In genomic region chr17:19364699-19365498, GRCh38 we compare ENCODE assay signal across 19 cellular contexts. TPM values are rescaled to one million over a fixed set of nuclear protein-coding genes. Genes with fewer than 3 reads are reported as not detected.
DNase-seq lines count a peak whose midpoint lies in the region; ATAC-seq and TF ChIP-seq lines count a peak whose summit lies in the region.
"Had no signal": no experiment of that assay in that cellular context is flagged by ENCODE, and none has a peak within 500 bp of the region (broad histone marks: within the 10 kb centered on the region; RNA-seq: fewer than 3 reads in every experiment).

No MANE protein-coding gene starts in this region.

- no peak overlapping the region for H4K8ac ChIP-seq in neuronal stem cell (ENCODE audit: low read depth, low read length)

- H3K27ac Mint-ChIP-seq in MCF 10A (ENCODE audit: low read depth, unreplicated experiment) (no peak overlapping the region), endothelial cell (ENCODE audit: unreplicated experiment) (no peak overlapping the region)
- H3K27ac Mint-ChIP-seq in activated CD4-positive, alpha-beta T cell treated with anti-CD3 and anti-CD28 coated beads, Interleukin-2, amount 10 ng/mL, durations not matched to agents 24 days and 14 days, result no peak overlapping the region
- H3K27ac Mint-ChIP-seq in activated CD8-positive, alpha-beta memory T cell treated with anti-CD3 and anti-CD28 coated beads, Interleukin-2, amount 10 ng/mL, durations not matched to agents 7 days and 5 days, result no peak overlapping the region
- H3K27ac Mint-ChIP-seq: activated T-cell treated with anti-CD3 and anti-CD28 coated beads, Interleukin-2, amount 50 U/mL, for 72 hours had no signal

- H3K27me3 Mint-ChIP-seq in MCF 10A (ENCODE audit: insufficient read depth, unreplicated experiment) (no peaks in the 10 kb centered on the region), endothelial cell (ENCODE audit: unreplicated experiment) (peaks cover 19% of the 10 kb centered on the region)
- peaks cover 9% of the 10 kb centered on the region for H3K27me3 Mint-ChIP-seq in activated CD4-positive, alpha-beta T cell treated with anti-CD3 and anti-CD28 coated beads, Interleukin-2, amount 10 ng/mL, durations not matched to agents 24 days and 14 days
- H3K27me3 Mint-ChIP-seq in activated CD8-positive, alpha-beta memory T cell treated with anti-CD3 and anti-CD28 coated beads, Interleukin-2, amount 10 ng/mL, durations not matched to agents 7 days and 5 days, result peaks cover 16% of the 10 kb centered on the region

- H3K4me3 ChIP-seq in neuronal stem cell (ENCODE audit: low read length in 2 of 2), result no peak overlapping the region
- H3K4me3 ChIP-seq: upper lobe of left lung had no signal

- BruUV-seq in MCF 10A (replicated peaks; lab: Mats Ljungman, UMichigan), result no TSS peak

- H3K14ac ChIP-seq in neuronal stem cell (ENCODE audit: low read length), result no peak overlapping the region

- peaks cover 0 to 7% of the 10 kb centered on the region in 2 donors for H3K4me1 ChIP-seq in neuronal stem cell (ENCODE audit: control insufficient read depth in 2 of 2, insufficient read depth in 1 of 2, low read depth in 1 of 2, low read length in 2 of 2)

- no peak overlapping the region for H3K9ac ChIP-seq in neuronal stem cell (ENCODE audit: low read depth, low read length, poor library complexity)

- H3K4me3 Mint-ChIP-seq in MCF 10A (ENCODE audit: unreplicated experiment), result no peak overlapping the region
- H3K4me3 Mint-ChIP-seq in activated CD4-positive, alpha-beta T cell treated with anti-CD3 and anti-CD28 coated beads, Interleukin-2, amount 10 ng/mL, durations not matched to agents 24 days and 14 days, result no peak overlapping the region
- H3K4me3 Mint-ChIP-seq in endothelial cell (ENCODE audit: unreplicated experiment), result no peak overlapping the region
- no peak overlapping the region for H3K4me3 Mint-ChIP-seq in activated CD8-positive, alpha-beta memory T cell treated with anti-CD3 and anti-CD28 coated beads, Interleukin-2, amount 10 ng/mL, durations not matched to agents 7 days and 5 days
- H3K4me3 Mint-ChIP-seq: activated T-cell treated with anti-CD3 and anti-CD28 coated beads, Interleukin-2, amount 50 U/mL, for 72 hours had no signal

- no peak overlapping the region for H3K27ac ChIP-seq in neuronal stem cell (replicated peaks; ENCODE audit: low read length)
- H3K27ac ChIP-seq: upper lobe of left lung had no signal

- intact Hi-C loops in MCF 10A (cut with micrococcal nuclease), result loop anchor here (5.0 kb wide), 1 partner anchor 282 kb away; the partner anchor contains the start of gene ALDH3A2
- intact Hi-C loops in activated CD4-positive, alpha-beta T cell treated with anti-CD3 and anti-CD28 coated beads, Interleukin-2, amount 10 ng/mL, durations not matched to agents 24 days and 14 days (cut with micrococcal nuclease), result loop anchor here (5.0 kb wide), 1 partner anchor 282 kb away; the partner anchor contains the start of gene ALDH3A2

- no peaks in the 10 kb centered on the region for H3K9me3 ChIP-seq in neuronal stem cell (replicated peaks in 1 of 2; ENCODE audit: control insufficient read depth in 2 of 2, insufficient read depth in 1 of 2, low read depth in 1 of 2, low read length in 2 of 2)
- H3K9me3 ChIP-seq: upper lobe of left lung had no signal

- no peak overlapping the region for H2BK5ac ChIP-seq in neuronal stem cell (ENCODE audit: low read length)

- no peaks in the 10 kb centered on the region for H3K9me3 Mint-ChIP-seq in MCF 10A (ENCODE audit: unreplicated experiment)
- no peaks in the 10 kb centered on the region for H3K9me3 Mint-ChIP-seq in activated CD4-positive, alpha-beta T cell treated with anti-CD3 and anti-CD28 coated beads, Interleukin-2, amount 10 ng/mL, durations not matched to agents 24 days and 14 days
- no peaks in the 10 kb centered on the region for H3K9me3 Mint-ChIP-seq in endothelial cell (ENCODE audit: unreplicated experiment)
- H3K9me3 Mint-ChIP-seq in activated CD8-positive, alpha-beta memory T cell treated with anti-CD3 and anti-CD28 coated beads, Interleukin-2, amount 10 ng/mL, durations not matched to agents 7 days and 5 days (ENCODE audit: low read depth), result no peaks in the 10 kb centered on the region
- H3K9me3 Mint-ChIP-seq: activated T-cell treated with anti-CD3 and anti-CD28 coated beads, Interleukin-2, amount 50 U/mL, for 72 hours had no signal

- peak overlapping the region; percentile 26 for H2BK15ac ChIP-seq in neuronal stem cell (ENCODE audit: low read length)

- no peaks in the 10 kb centered on the region for H3K79me1 ChIP-seq in neuronal stem cell (ENCODE audit: low read depth, low read length)

- H3K36me3 Mint-ChIP-seq in MCF 10A (ENCODE audit: insufficient read depth, unreplicated experiment) (no peaks in the 10 kb centered on the region), endothelial cell (ENCODE audit: low read depth, unreplicated experiment) (no peaks in the 10 kb centered on the region)
- H3K36me3 Mint-ChIP-seq in activated CD4-positive, alpha-beta T cell treated with anti-CD3 and anti-CD28 coated beads, Interleukin-2, amount 10 ng/mL, durations not matched to agents 24 days and 14 days (ENCODE audit: low read depth), result no peaks in the 10 kb centered on the region
- no peaks in the 10 kb centered on the region for H3K36me3 Mint-ChIP-seq in activated CD8-positive, alpha-beta memory T cell treated with anti-CD3 and anti-CD28 coated beads, Interleukin-2, amount 10 ng/mL, durations not matched to agents 7 days and 5 days

- ATAC-seq in activated CD8-positive, alpha-beta memory T cell treated with anti-CD3 and anti-CD28 coated beads, Interleukin-2, amount 10 ng/mL, durations not matched to agents 7 days and 5 days, result no peak
- ATAC-seq: activated T-cell treated with anti-CD3 and anti-CD28 coated beads, Interleukin-2, amount 50 U/mL, for 72 hours; PC-3 had no signal

- no peak overlapping the region for H3K4me2 ChIP-seq in neuronal stem cell (ENCODE audit: insufficient read depth, low read length, poor library complexity, severe bottlenecking)

- no peak overlapping the region for H2BK120ac ChIP-seq in neuronal stem cell (ENCODE audit: low read depth, low read length)

- DNase-seq in COR-L47 (lab: John Stamatoyannopoulos, UW) (peak; percentile 62), NCI-H1092 treated with DMSO at 0.1 percent for 48 hours (lab: John Stamatoyannopoulos, UW) (peak; percentile 68), MCF 10A (ENCODE audit: unreplicated experiment) (peak; percentile 53), neuronal stem cell (ENCODE audit: low spot score) (no peak), endothelial cell (ENCODE audit: low spot score) (no peak), NCI-H2171 treated with DMSO at 0.1 percent for 48 hours (lab: John Stamatoyannopoulos, UW) (no peak)
- no peak for DNase-seq in activated CD4-positive, alpha-beta T cell treated with anti-CD3 and anti-CD28 coated beads, Interleukin-2, amount 10 ng/mL, durations not matched to agents 24 days and 14 days
- DNase-seq in activated CD8-positive, alpha-beta memory T cell treated with anti-CD3 and anti-CD28 coated beads, Interleukin-2, amount 10 ng/mL, durations not matched to agents 7 days and 5 days, result no peak
- DNase-seq: activated CD4-positive, alpha-beta T cell treated with anti-CD3 and anti-CD28 coated beads, Interleukin-2, amount 50 U/mL, for 1 hour; activated T-cell treated with anti-CD3 and anti-CD28 coated beads, Interleukin-2, amount 50 U/mL, for 72 hours; AML-193; DMS79; PC-3; stimulated activated CD4-positive, alpha-beta T cell treated with anti-CD3 and anti-CD28 coated beads, Interleukin-2, amount 100 ng/mL, for 24 hours had no signal

- H3K27me3 ChIP-seq in neuronal stem cell (ENCODE audit: control insufficient read depth in 3 of 3, insufficient read depth in 3 of 3, low read depth in 1 of 3, low read length in 3 of 3), result no peaks in the 10 kb centered on the region
- H3K27me3 ChIP-seq: upper lobe of left lung had no signal

- H3K4me1 Mint-ChIP-seq in MCF 10A (ENCODE audit: insufficient read depth, unreplicated experiment) (peaks cover 14% of the 10 kb centered on the region), endothelial cell (ENCODE audit: unreplicated experiment) (peaks cover 17% of the 10 kb centered on the region)
- H3K4me1 Mint-ChIP-seq in activated CD4-positive, alpha-beta T cell treated with anti-CD3 and anti-CD28 coated beads, Interleukin-2, amount 10 ng/mL, durations not matched to agents 24 days and 14 days, result peaks cover 37% of the 10 kb centered on the region
- peaks cover 25% of the 10 kb centered on the region for H3K4me1 Mint-ChIP-seq in activated CD8-positive, alpha-beta memory T cell treated with anti-CD3 and anti-CD28 coated beads, Interleukin-2, amount 10 ng/mL, durations not matched to agents 7 days and 5 days

- H2AK5ac ChIP-seq in neuronal stem cell (ENCODE audit: low read depth, low read length), result peak overlapping the region; percentile 23

- peak overlapping the region; percentile 51 for H2BK12ac ChIP-seq in neuronal stem cell (ENCODE audit: low read length)

- no peak overlapping the region for H2AFZ ChIP-seq in neuronal stem cell (ENCODE audit: low read length)

- peak overlapping the region; percentile 55 for H3K18ac ChIP-seq in neuronal stem cell (ENCODE audit: low read length)

- no peaks in the 10 kb centered on the region for H3K36me3 ChIP-seq in neuronal stem cell (replicated peaks in 1 of 2; ENCODE audit: control insufficient read depth in 2 of 2, insufficient read depth in 2 of 2, low read length in 2 of 2)
- H3K36me3 ChIP-seq: upper lobe of left lung had no signal

- CTCF ChIA-PET in MCF 10A (lab: Yijun Ruan, JAX), result interaction anchor here (0.9 to 9.7 kb wide), 9 partner anchors 8 to 401 kb away, joined by 3 to 147 read pairs (median 14); partner anchors contain the start of gene MAPK7
- CTCF ChIA-PET in activated CD8-positive, alpha-beta memory T cell treated with anti-CD3 and anti-CD28 coated beads, Interleukin-2, amount 10 ng/mL, durations not matched to agents 7 days and 5 days (lab: Charles Lee), result interaction anchor here (0.6 to 8.9 kb wide), 9 partner anchors 10 to 1503 kb away, joined by 3 to 114 read pairs (median 4); partner anchors contain the start of genes ALDH3A2 and MAPK7

- no peak overlapping the region for H4K91ac ChIP-seq in neuronal stem cell (ENCODE audit: low read depth, low read length, poor library complexity)

- H3K4ac ChIP-seq in neuronal stem cell (ENCODE audit: low read length), result no peak overlapping the region

- no peak overlapping the region for H3K23ac ChIP-seq in neuronal stem cell (ENCODE audit: low read depth, low read length, poor library complexity)

- no peak for TF ChIP-seq CTCF in MCF 10A (IDR thresholded peaks at IDR 0.05; ENCODE audit: unreplicated experiment)
- no peak for TF ChIP-seq CTCF in endothelial cell (IDR thresholded peaks at IDR 0.05; ENCODE audit: unreplicated experiment)

- no CpG with 5 or more reads among the region's 14 CpGs for WGBS in neuronal stem cell (ENCODE audit: extremely low coverage in 2 of 2, insufficient read length in 2 of 2, insufficient replicate concordance in 1 of 2), 2 donors

- POLR2A ChIA-PET in MCF 10A (lab: Yijun Ruan, JAX), result interaction anchor here (0.6 to 5.9 kb wide), 4 partner anchors 13 to 354 kb away, joined by 3 to 61 read pairs (median 10); partner anchors contain the start of gene MAPK7

RNA-seq across cellular contexts. Expression of gene B9D1, which starts 2.4 kb away (rescaled TPM):
- total RNA-seq in MCF 10A (2022) (30.4 and 33.0 TPM in 2 replicates), endothelial cell (ENCODE audit: unreplicated experiment) (6.2 TPM)
- 22.2 TPM for polyA plus RNA-seq in neuronal stem cell (2013, experiment 1 of 2)
- 23.4 TPM for polyA plus RNA-seq in neuronal stem cell (2013, experiment 2 of 2)
- 6.1 and 6.3 TPM in 2 replicates for total RNA-seq in activated CD4-positive, alpha-beta T cell treated with anti-CD3 and anti-CD28 coated beads, Interleukin-2, amount 10 ng/mL, durations not matched to agents 24 days and 14 days
- 1 to 10 TPM; 1.1 to 2.6 TPM for total RNA-seq in activated CD8-positive, alpha-beta memory T cell treated with anti-CD3 and anti-CD28 coated beads, Interleukin-2, amount 10 ng/mL, durations not matched to agents 7 days and 5 days

RNA-seq across cellular contexts. Expression of gene MAPK7, which starts 13.4 kb away (rescaled TPM):
- total RNA-seq in MCF 10A (2022) (14.5 and 18.2 TPM in 2 replicates), endothelial cell (ENCODE audit: unreplicated experiment) (48.5 TPM)
- polyA plus RNA-seq in neuronal stem cell (2013, experiment 1 of 2), result 21.1 TPM
- 21.3 TPM for polyA plus RNA-seq in neuronal stem cell (2013, experiment 2 of 2)
- 20.5 and 22.6 TPM in 2 replicates for total RNA-seq in activated CD4-positive, alpha-beta T cell treated with anti-CD3 and anti-CD28 coated beads, Interleukin-2, amount 10 ng/mL, durations not matched to agents 24 days and 14 days
- 10 to 100 TPM; 16.9 to 27.8 TPM for total RNA-seq in activated CD8-positive, alpha-beta memory T cell treated with anti-CD3 and anti-CD28 coated beads, Interleukin-2, amount 10 ng/mL, durations not matched to agents 7 days and 5 days

RNA-seq across cellular contexts. Expression of gene MFAP4, which starts 22.1 kb away (rescaled TPM):
- total RNA-seq in MCF 10A (2022) (not detected in 2 replicates), endothelial cell (ENCODE audit: unreplicated experiment) (0.67 TPM)
- polyA plus RNA-seq in neuronal stem cell (2013, experiment 1 of 2), result 0.18 TPM
- polyA plus RNA-seq in neuronal stem cell (2013, experiment 2 of 2), result 0.07 TPM
- not detected in 2 replicates for total RNA-seq in activated CD4-positive, alpha-beta T cell treated with anti-CD3 and anti-CD28 coated beads, Interleukin-2, amount 10 ng/mL, durations not matched to agents 24 days and 14 days
- not detected for total RNA-seq in activated CD8-positive, alpha-beta memory T cell treated with anti-CD3 and anti-CD28 coated beads, Interleukin-2, amount 10 ng/mL, durations not matched to agents 7 days and 5 days
- total RNA-seq: dermis microvascular lymphatic vessel endothelial cell; mononuclear cell; PC-3; pulmonary artery endothelial cell; T-helper 1 cell treated with Interleukin-12 subunit alpha and Interleukin-12 subunit beta and Interleukin-4 antibody, amounts not matched to agents 30 ng/mL and 1 ng/mL, for 36 hours had no signal

RNA-seq across cellular contexts. Expression of gene RNF112, which starts 46.1 kb away (rescaled TPM):
- total RNA-seq in MCF 10A (2022) (0.25 TPM in 1 of 2 replicates, not detected in the other), endothelial cell (ENCODE audit: unreplicated experiment) (0.31 TPM)
- 1.4 TPM for polyA plus RNA-seq in neuronal stem cell (2013, experiment 1 of 2)
- polyA plus RNA-seq in neuronal stem cell (2013, experiment 2 of 2), result 1.1 TPM
- total RNA-seq in activated CD4-positive, alpha-beta T cell treated with anti-CD3 and anti-CD28 coated beads, Interleukin-2, amount 10 ng/mL, durations not matched to agents 24 days and 14 days, result 0.40 TPM in 1 of 2 replicates, not detected in the other
- total RNA-seq in activated CD8-positive, alpha-beta memory T cell treated with anti-CD3 and anti-CD28 coated beads, Interleukin-2, amount 10 ng/mL, durations not matched to agents 7 days and 5 days, result under 1 TPM; 0.14 to 0.20 TPM

Comparison
In these comparisons a context has a peak if more than half of its experiments do, and no peak if none do; other contexts are left out.
1. DNase-seq: peak in COR-L47 (single experiment), NCI-H1092 treated with DMSO at 0.1 percent for 48 hours (single experiment) and MCF 10A (single experiment); none in neuronal stem cell (single experiment), activated CD4-positive, alpha-beta T cell treated with anti-CD3 and anti-CD28 coated beads, Interleukin-2, amount 10 ng/mL, durations not matched to agents 24 days and 14 days (single experiment), endothelial cell (single experiment), activated CD8-positive, alpha-beta memory T cell treated with anti-CD3 and anti-CD28 coated beads, Interleukin-2, amount 10 ng/mL, durations not matched to agents 7 days and 5 days (single experiment) and NCI-H2171 treated with DMSO at 0.1 percent for 48 hours (single experiment).